In the genomic region with DNA sequence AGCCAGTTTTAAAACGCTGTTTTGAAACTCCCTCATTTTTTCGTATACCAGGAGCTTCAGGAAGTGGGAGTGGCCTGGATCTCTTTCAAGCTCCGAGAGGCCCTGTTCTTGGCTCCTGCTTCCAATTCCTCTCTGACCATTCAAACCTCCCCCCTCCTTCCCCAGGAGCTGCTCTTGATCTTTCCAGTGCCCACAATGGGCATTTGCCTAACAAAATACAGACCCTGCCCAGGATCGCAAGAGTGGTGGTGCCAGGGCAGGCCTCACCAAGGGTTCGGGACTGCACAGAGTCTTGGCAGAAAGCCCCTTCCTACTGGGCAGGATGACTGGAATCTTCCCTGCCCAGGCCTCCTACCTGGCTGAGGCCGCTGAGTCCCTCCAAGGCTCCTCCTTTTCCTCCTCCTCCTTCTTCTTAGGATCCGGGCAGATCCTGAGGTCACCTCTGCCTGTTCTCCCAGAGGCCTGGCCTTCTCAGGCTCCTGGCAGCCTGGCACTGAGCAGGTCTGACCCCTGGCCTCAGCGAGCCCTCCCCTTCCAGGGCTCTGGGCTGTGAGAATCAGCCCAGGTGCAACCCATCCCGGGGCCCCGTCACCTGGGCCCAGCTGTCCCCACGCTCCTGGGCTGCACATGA, we compare ENCODE assay signal across 11 cellular contexts. TPM values are rescaled to one million over a fixed set of nuclear protein-coding genes. Genes with fewer than 3 reads are reported as not detected.
DNase-seq lines count a peak whose midpoint lies in the region; ATAC-seq and TF ChIP-seq lines count a peak whose summit lies in the region.
"Had no signal": no experiment of that assay in that cellular context is flagged by ENCODE, and none has a peak within 500 bp of the region (broad histone marks: within the 10 kb centered on the region; RNA-seq: fewer than 3 reads in every experiment).

No MANE protein-coding gene starts in this region.

- no peak overlapping the region for H2BK5ac ChIP-seq in mesendoderm (ENCODE audit: low read length)

- H2BK15ac ChIP-seq in mesendoderm (replicated peaks; ENCODE audit: low read depth), result no peak overlapping the region

- no peak overlapping the region for H3K4me2 ChIP-seq in mesendoderm (ENCODE audit: low read length)

- H3K36me3 ChIP-seq in colonic mucosa (no peaks in the 10 kb centered on the region), mesendoderm (ENCODE audit: control insufficient read depth, insufficient read depth, low read length) (no peaks in the 10 kb centered on the region)

- WGBS in mesendoderm (ENCODE audit: extremely low coverage, insufficient coverage, low lambda C conversion rate), result no CpG with 5 or more reads among the region's 11 CpGs

- H3K9me3 Mint-ChIP-seq in chondrocyte (ENCODE audit: low read depth), result peaks cover 3% of the 10 kb centered on the region
- H3K9me3 Mint-ChIP-seq: activated naive CD4-positive, alpha-beta T cell treated with anti-CD3 and anti-CD28 coated beads, Interleukin-2, amount 50 U/mL, for 24 hours had no signal

- H3K27me3 ChIP-seq in colonic mucosa (no peaks in the 10 kb centered on the region), mesendoderm (ENCODE audit: insufficient read depth, low read length, poor library complexity) (no peaks in the 10 kb centered on the region)

- H3K9ac ChIP-seq in colonic mucosa (ENCODE audit: low read depth in 2 of 2, low read length in 2 of 2) (no peak overlapping the region), mesendoderm (ENCODE audit: low read length) (peak overlapping the region; percentile 7)

- no peaks in the 10 kb centered on the region for H3K36me3 Mint-ChIP-seq in chondrocyte (ENCODE audit: low read depth)
- H3K36me3 Mint-ChIP-seq: activated naive CD4-positive, alpha-beta T cell treated with anti-CD3 and anti-CD28 coated beads, Interleukin-2, amount 50 U/mL, for 24 hours had no signal

- no peak overlapping the region for H3K4me3 Mint-ChIP-seq in chondrocyte (ENCODE audit: unreplicated experiment)
- H3K4me3 Mint-ChIP-seq: activated naive CD4-positive, alpha-beta T cell treated with anti-CD3 and anti-CD28 coated beads, Interleukin-2, amount 50 U/mL, for 24 hours had no signal

- H3K79me1 ChIP-seq in mesendoderm (ENCODE audit: low read length), result no peaks in the 10 kb centered on the region

- DNase-seq in AG09309 (ENCODE audit: low read depth) (peak; percentile 11), NCI-H1105 (lab: John Stamatoyannopoulos, UW) (peak; percentile 4), colonic mucosa (peak; percentile 19), mesendoderm (peak; percentile 60), NCI-H1436 (lab: John Stamatoyannopoulos, UW) (no peak), chondrocyte (ENCODE audit: low spot score) (no peak)
- no peak for DNase-seq in stimulated activated CD4-positive, alpha-beta T cell treated with anti-CD3 and anti-CD28 coated beads, Interleukin-1b, Interleukin-23, amount 100 ng/mL, for 48 hours
- DNase-seq: IMR-90 had no signal

- H3K79me2 ChIP-seq in mesendoderm (ENCODE audit: control insufficient read depth, insufficient read depth, low read length), result no peaks in the 10 kb centered on the region

- H3K18ac ChIP-seq in mesendoderm (ENCODE audit: low read length), result no peak overlapping the region

- no peak overlapping the region for H3K23ac ChIP-seq in mesendoderm (ENCODE audit: low read length)

- no peak for TF ChIP-seq CTCF in AG09309 (IDR thresholded peaks at IDR 0.05; ENCODE audit: control insufficient read depth, insufficient read depth, low read depth, low read length, missing control alignments)
- no peak for TF ChIP-seq CTCF in colonic mucosa (IDR thresholded peaks at IDR 0.05)
- TF ChIP-seq CTCF in chondrocyte (IDR thresholded peaks at IDR 0.05), result no peak

- no peaks in the 10 kb centered on the region for H3K4me1 ChIP-seq in colonic mucosa
- no peaks in the 10 kb centered on the region for H3K4me1 ChIP-seq in mesendoderm (ENCODE audit: control insufficient read depth, low read depth, low read length)

- peaks cover 6% of the 10 kb centered on the region for H3K4me1 Mint-ChIP-seq in chondrocyte (ENCODE audit: low read depth)
- H3K4me1 Mint-ChIP-seq: activated naive CD4-positive, alpha-beta T cell treated with anti-CD3 and anti-CD28 coated beads, Interleukin-2, amount 50 U/mL, for 24 hours had no signal

- peaks cover 19% of the 10 kb centered on the region for H3K27me3 Mint-ChIP-seq in chondrocyte (ENCODE audit: low read depth)

- intact Hi-C loops in colonic mucosa (cut with DNase I), result no loop called here

- H3K4me3 ChIP-seq in AG09309 (ENCODE audit: control insufficient read depth, low read depth, low read length) (no peak overlapping the region), colonic mucosa (no peak overlapping the region), mesendoderm (ENCODE audit: low read length) (no peak overlapping the region)
- H3K4me3 ChIP-seq: SK-N-MC had no signal

- no peak for ATAC-seq in GM21360 (IDR thresholded peaks at IDR 0.05; ENCODE audit: unreplicated experiment)

- H3K9me3 ChIP-seq in colonic mucosa, result no peaks in the 10 kb centered on the region

- no peak overlapping the region for H2AK5ac ChIP-seq in mesendoderm (ENCODE audit: low read length)

- H4K5ac ChIP-seq in mesendoderm (ENCODE audit: low read length), result no peak overlapping the region

- H3K4ac ChIP-seq in mesendoderm (ENCODE audit: low read depth, low read length), result peak overlapping the region; percentile 72

- no peak overlapping the region for H2BK120ac ChIP-seq in mesendoderm (ENCODE audit: low read depth, low read length)

- no peak overlapping the region for H3K27ac ChIP-seq in colonic mucosa
- no peak overlapping the region for H3K27ac ChIP-seq in mesendoderm (ENCODE audit: low read depth, low read length)
- H3K27ac ChIP-seq: SK-N-MC had no signal

- no peak overlapping the region for H4K8ac ChIP-seq in mesendoderm (ENCODE audit: low read depth, low read length)

- H3K27ac Mint-ChIP-seq in chondrocyte (ENCODE audit: unreplicated experiment), result no peak overlapping the region
- H3K27ac Mint-ChIP-seq: activated naive CD4-positive, alpha-beta T cell treated with anti-CD3 and anti-CD28 coated beads, Interleukin-2, amount 50 U/mL, for 24 hours had no signal

- peak overlapping the region; percentile 28 for H3K56ac ChIP-seq in mesendoderm (ENCODE audit: low read length)

RNA-seq across cellular contexts. Expression of a gene that starts 46.9 kb away (rescaled TPM):
- total RNA-seq in colonic mucosa (1 to 10 TPM in 1 of 2 donors, under 1 TPM in 1; 0.07 to 1.9 TPM), chondrocyte (not detected in 3 replicates)
- polyA plus RNA-seq in mesendoderm (2013, experiment 1 of 2), result 0.48 TPM
- 0.46 TPM for polyA plus RNA-seq in mesendoderm (2013, experiment 2 of 2)
- total RNA-seq: IMR-90 had no signal

Comparison
In these comparisons a context has a peak if more than half of its experiments do, and no peak if none do; other contexts are left out.
1. DNase-seq: peak in AG09309 (single experiment), NCI-H1105 (single experiment), colonic mucosa (single experiment) and mesendoderm (single experiment); none in NCI-H1436 (single experiment), chondrocyte (single experiment) and stimulated activated CD4-positive, alpha-beta T cell treated with anti-CD3 and anti-CD28 coated beads, Interleukin-1b, Interleukin-23, amount 100 ng/mL, for 48 hours (single experiment).